9 cellular contexts compared by ENCODE assay signal in genomic region chr15:66730168-66731014, GRCh38. TPM values are rescaled to one million over a fixed set of nuclear protein-coding genes. Genes with fewer than 3 reads are reported as not detected.
DNase-seq lines count a peak whose midpoint lies in the region; ATAC-seq and FAIRE-seq lines count a peak whose summit lies in the region.
"Had no signal": no experiment of that assay in that cellular context is flagged by ENCODE, and none has a peak within 500 bp of the region (broad histone marks: within the 10 kb centered on the region; RNA-seq: fewer than 3 reads in every experiment).

No MANE protein-coding gene starts in this region.

- H3K27ac Mint-ChIP-seq in activated CD4-positive, alpha-beta T cell treated with anti-CD3 and anti-CD28 coated beads for 36 hours: no peak overlapping the region

- H3K27me3 Mint-ChIP-seq in activated CD4-positive, alpha-beta T cell treated with anti-CD3 and anti-CD28 coated beads for 36 hours: peaks cover 3% of the 10 kb centered on the region

- no peak overlapping the region for H3K9ac ChIP-seq in skeletal muscle satellite cell (ENCODE audit: low read depth, low read length)

- peak overlapping the region; percentile 59 for H3K4me2 ChIP-seq in skeletal muscle satellite cell (ENCODE audit: low read length)

- no peak overlapping the region for H3K4me3 Mint-ChIP-seq in activated CD4-positive, alpha-beta T cell treated with anti-CD3 and anti-CD28 coated beads for 36 hours

- intact Hi-C loops in activated CD4-positive, alpha-beta T cell treated with anti-CD3 and anti-CD28 coated beads for 36 hours (cut with DNase I, micrococcal nuclease): no loop called here

- peak; percentile 64 for FAIRE-seq in RCC 7860 (lab: Jason Lieb, UNC)

- H3K4me3 ChIP-seq in skeletal muscle satellite cell (ENCODE audit: low read length): no peak overlapping the region

- DNase-seq in activated CD4-positive, alpha-beta T cell treated with anti-CD3 and anti-CD28 coated beads for 36 hours: peak; percentile 18
- no peak for DNase-seq in activated CD4-positive, alpha-beta T cell treated with anti-CD3 and anti-CD28 coated beads, Interleukin-2, amount 50 U/mL, for 4 hours
- DNase-seq in RCC 7860 (ENCODE audit: low spot score): peak; percentile 85
- DNase-seq in fibroblast of gingiva (ENCODE audit: low read depth): peak; percentile 42
- DNase-seq: NCI-H510A treated with DMSO at 0.1 percent for 48 hours had no signal

- H3K4me1 ChIP-seq in skeletal muscle satellite cell (ENCODE audit: control insufficient read depth, insufficient read depth, low read length): peaks cover 39% of the 10 kb centered on the region

- H3K36me3 ChIP-seq in skeletal muscle satellite cell (ENCODE audit: insufficient read depth, low read length): peaks cover 5% of the 10 kb centered on the region

- H3K27me3 ChIP-seq in skeletal muscle satellite cell (ENCODE audit: control insufficient read depth, insufficient read depth, low read length): no peaks in the 10 kb centered on the region

- H3K4me1 Mint-ChIP-seq in activated CD4-positive, alpha-beta T cell treated with anti-CD3 and anti-CD28 coated beads for 36 hours: no peaks in the 10 kb centered on the region

- CTCF ChIA-PET in activated CD4-positive, alpha-beta T cell treated with anti-CD3 and anti-CD28 coated beads for 36 hours (lab: Charles Lee): no interaction called here

- POLR2A ChIA-PET in activated CD4-positive, alpha-beta T cell treated with anti-CD3 and anti-CD28 coated beads for 36 hours (lab: Charles Lee): no interaction called here

- H3K9me3 ChIP-seq in skeletal muscle satellite cell (replicated peaks; ENCODE audit: low read length): no peaks in the 10 kb centered on the region

- ATAC-seq in activated CD4-positive, alpha-beta T cell treated with anti-CD3 and anti-CD28 coated beads for 36 hours: peak; percentile 81
- ATAC-seq in GM21528 (IDR thresholded peaks at IDR 0.05; ENCODE audit: low FRiP score, unreplicated experiment) (no peak), GM21576 (IDR thresholded peaks at IDR 0.05; ENCODE audit: unreplicated experiment) (no peak), GM19467 (IDR thresholded peaks at IDR 0.05; ENCODE audit: unreplicated experiment) (no peak)

- no peaks in the 10 kb centered on the region for H3K9me3 Mint-ChIP-seq in activated CD4-positive, alpha-beta T cell treated with anti-CD3 and anti-CD28 coated beads for 36 hours (ENCODE audit: low read depth)

- no peaks in the 10 kb centered on the region for H3K36me3 Mint-ChIP-seq in activated CD4-positive, alpha-beta T cell treated with anti-CD3 and anti-CD28 coated beads for 36 hours (ENCODE audit: low read depth)

RNA-seq across cellular contexts. Expression of gene SMAD6, which starts 28.4 kb away (rescaled TPM):
- total RNA-seq in activated CD4-positive, alpha-beta T cell treated with anti-CD3 and anti-CD28 coated beads for 36 hours: under 1 TPM; 0.19 to 0.23 TPM
- total RNA-seq in skeletal muscle satellite cell (2012; rRNA removed): 9.6 and 15.9 TPM in 2 replicates

Comparison
In these comparisons a context has a peak if more than half of its experiments do, and no peak if none do; other contexts are left out.
1. DNase-seq: peak in activated CD4-positive, alpha-beta T cell treated with anti-CD3 and anti-CD28 coated beads for 36 hours (single experiment), RCC 7860 (single experiment) and fibroblast of gingiva (single experiment); none in activated CD4-positive, alpha-beta T cell treated with anti-CD3 and anti-CD28 coated beads, Interleukin-2, amount 50 U/mL, for 4 hours (0 of 2).